In the genomic region with DNA sequence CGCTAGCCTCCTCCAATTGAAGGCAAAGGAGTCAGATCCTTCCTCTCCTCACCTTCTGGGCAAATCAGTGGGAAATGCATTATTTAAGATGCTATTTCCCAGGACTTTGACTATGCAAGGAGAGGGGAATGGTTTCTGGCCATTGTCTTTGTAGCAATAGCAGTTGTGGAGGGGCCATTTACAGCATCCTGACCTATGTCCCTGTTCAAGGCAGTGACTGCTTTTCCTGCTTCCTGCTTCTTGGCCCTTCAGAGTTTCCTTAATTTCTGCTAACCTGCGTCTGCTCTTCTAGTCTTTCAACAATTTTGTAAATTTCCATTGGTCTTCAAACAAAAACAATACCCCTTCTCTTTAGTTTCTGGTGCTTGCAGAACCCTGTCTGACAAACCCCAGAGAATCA, we compare ENCODE assay signal across 7 cellular contexts.
"Had no signal": no experiment of that assay in that cellular context is flagged by ENCODE, and none has a peak within 500 bp of the region (broad histone marks: within the 10 kb centered on the region; RNA-seq: fewer than 3 reads in every experiment).

No MANE protein-coding gene starts in this region.

- H3K4me2 ChIP-seq: SK-N-SH had no signal

- H3K9me3 ChIP-seq: SK-N-SH had no signal

- DNase-seq: KG1, NCI-H2081 treated with DMSO at 0.1 percent for 48 hours, NCI-H226, NCI-H524 treated with DMSO at 0.1 percent for 48 hours, SIG-M5, SK-N-SH had no signal

- FAIRE-seq: RCC 7860 had no signal

- H3K9ac ChIP-seq: SK-N-SH had no signal
